ENCODE assay signal across 20 cellular contexts in genomic region chr9:114374936-114375335, GRCh38. TPM values are rescaled to one million over a fixed set of nuclear protein-coding genes. Genes with fewer than 3 reads are reported as not detected.
DNase-seq lines count a peak whose midpoint lies in the region; ATAC-seq and TF ChIP-seq lines count a peak whose summit lies in the region.
"Had no signal": no experiment of that assay in that cellular context is flagged by ENCODE, and none has a peak within 500 bp of the region (broad histone marks: within the 10 kb centered on the region; RNA-seq: fewer than 3 reads in every experiment).

No MANE protein-coding gene starts in this region.

- no peak overlapping the region for H4K91ac ChIP-seq in H9 (ENCODE audit: insufficient read length, low read depth, low read length)

- no peak overlapping the region for H3K56ac ChIP-seq in H9 (ENCODE audit: insufficient read length, low read depth, low read length)
- H3K56ac ChIP-seq in mesendoderm (ENCODE audit: low read length), result no peak overlapping the region

- no peak for TF ChIP-seq CTCF in CD4-positive, alpha-beta T cell (IDR thresholded peaks at IDR 0.05)
- no peak for TF ChIP-seq CTCF in H9 (conservative IDR thresholded peaks at IDR 0.05)
- TF ChIP-seq CTCF in activated CD8-positive, alpha-beta T cell treated with anti-CD3 and anti-CD28 coated beads for 36 hours (IDR thresholded peaks at IDR 0.05), result no peak
- no peak for TF ChIP-seq CTCF in foreskin keratinocyte (conservative IDR thresholded peaks at IDR 0.05)

- H2AK5ac ChIP-seq in H9 (ENCODE audit: insufficient read length, low read length), result no peak overlapping the region
- H2AK5ac ChIP-seq in mesendoderm (ENCODE audit: low read length), result no peak overlapping the region

- peak overlapping the region; percentile 81 for H3K27ac Mint-ChIP-seq in CD4-positive, alpha-beta T cell
- H3K27ac Mint-ChIP-seq in H9, result peak overlapping the region; percentile 0 to 80 (median 7); a peak in 5 of 7 replicates
- H3K27ac Mint-ChIP-seq in activated CD8-positive, alpha-beta T cell treated with anti-CD3 and anti-CD28 coated beads for 36 hours, result peak overlapping the region; percentile 89

- no peak for DNase-seq in CD4-positive, alpha-beta T cell
- DNase-seq in H9, result no peak
- DNase-seq in activated CD8-positive, alpha-beta T cell treated with anti-CD3 and anti-CD28 coated beads for 36 hours, result no peak
- peak; percentile 54 for DNase-seq in mesendoderm
- no peak for DNase-seq in foreskin keratinocyte
- no peak for DNase-seq in posterior vena cava (ENCODE audit: low spot score)
- DNase-seq: anterior cingulate cortex; cortex of kidney; GF-D8; KG1; NCI-H187; NCI-H524 treated with DMSO at 0.1 percent for 48 hours; retina; stimulated activated CD4-positive, alpha-beta T cell treated with anti-CD3 and anti-CD28 coated beads, Interleukin-2, amount 100 ng/mL, for 24 hours had no signal

- H3K9me3 Mint-ChIP-seq in CD4-positive, alpha-beta T cell, result no peaks in the 10 kb centered on the region
- H3K9me3 Mint-ChIP-seq in H9, result no peaks in the 10 kb centered on the region
- H3K9me3 Mint-ChIP-seq in activated CD8-positive, alpha-beta T cell treated with anti-CD3 and anti-CD28 coated beads for 36 hours, result no peaks in the 10 kb centered on the region

- H4K8ac ChIP-seq in H9 (replicated peaks; ENCODE audit: insufficient read length, low read depth, low read length) (no peak overlapping the region), mesendoderm (ENCODE audit: low read depth, low read length) (no peak overlapping the region)

- no peak overlapping the region for H2BK20ac ChIP-seq in H9 (ENCODE audit: low read depth, low read length, poor library complexity, severe bottlenecking)

- H2BK120ac ChIP-seq in H9 (ENCODE audit: low read depth, low read length, poor library complexity, severe bottlenecking) (no peak overlapping the region), mesendoderm (ENCODE audit: low read depth, low read length) (no peak overlapping the region)

- peak overlapping the region; percentile 86 for H3K27ac ChIP-seq in CD4-positive, alpha-beta T cell (ENCODE audit: low read depth, low read length)
- H3K27ac ChIP-seq in H9 (ENCODE audit: insufficient read length, low read depth, low read length) (no peak overlapping the region), mesendoderm (ENCODE audit: low read depth, low read length) (no peak overlapping the region), foreskin keratinocyte (no peak overlapping the region)
- H3K27ac ChIP-seq: esophagus muscularis mucosa, hepatocyte had no signal

- no peak overlapping the region for H3K4ac ChIP-seq in H9 (ENCODE audit: low read depth, low read length)
- no peak overlapping the region for H3K4ac ChIP-seq in mesendoderm (ENCODE audit: low read depth, low read length)

- CTCF ChIA-PET in CD4-positive, alpha-beta T cell (lab: Charles Lee), result interaction anchor here (0.8 to 1.6 kb wide), 2 partner anchors 13 to 36 kb away, joined by 3 to 4 read pairs; partner anchors contain the start of gene AKNA
- CTCF ChIA-PET in activated CD8-positive, alpha-beta T cell treated with anti-CD3 and anti-CD28 coated beads for 36 hours (lab: Charles Lee), result no interaction called here

- no peak overlapping the region for H3K14ac ChIP-seq in H9 (ENCODE audit: insufficient read depth, low read length)

- H3K9ac ChIP-seq in H9 (ENCODE audit: extremely low read depth, insufficient read length, low read length), result no peak overlapping the region
- no peak overlapping the region for H3K9ac ChIP-seq in mesendoderm (ENCODE audit: low read length)

- H3K36me3 ChIP-seq in mesendoderm (ENCODE audit: control insufficient read depth, insufficient read depth, low read length), result no peaks in the 10 kb centered on the region
- H3K36me3 ChIP-seq: HAP-1 had no signal

- H4K5ac ChIP-seq in H9 (ENCODE audit: insufficient read length, low read depth, low read length) (no peak overlapping the region), mesendoderm (ENCODE audit: low read length) (no peak overlapping the region)

- peaks cover 86% of the 10 kb centered on the region for H3K36me3 Mint-ChIP-seq in CD4-positive, alpha-beta T cell (ENCODE audit: low read depth)
- H3K36me3 Mint-ChIP-seq in H9 (ENCODE audit: insufficient read depth in 1 of 3, low read depth in 3 of 3), result peaks cover 21 to 28% (median 23%) of the 10 kb centered on the region in 3 experiments; a peak in 6 of 7 replicates
- peaks cover 92% of the 10 kb centered on the region for H3K36me3 Mint-ChIP-seq in activated CD8-positive, alpha-beta T cell treated with anti-CD3 and anti-CD28 coated beads for 36 hours (ENCODE audit: low read depth)

- no peak overlapping the region for H2BK15ac ChIP-seq in H9 (ENCODE audit: low read depth, low read length)
- no peak overlapping the region for H2BK15ac ChIP-seq in mesendoderm (replicated peaks; ENCODE audit: low read depth)

- no peak overlapping the region for H2AFZ ChIP-seq in H9 (ENCODE audit: low read length)
- H2AFZ ChIP-seq: hepatocyte had no signal

- no peak for ATAC-seq in CD4-positive, alpha-beta T cell (ENCODE audit: poor library complexity)
- no peak for ATAC-seq in activated CD8-positive, alpha-beta T cell treated with anti-CD3 and anti-CD28 coated beads for 36 hours
- ATAC-seq in foreskin keratinocyte (no peak), GM21723 (IDR thresholded peaks at IDR 0.05; ENCODE audit: unreplicated experiment) (no peak), GM18861 (IDR thresholded peaks at IDR 0.05; ENCODE audit: unreplicated experiment) (no peak)

- no peaks in the 10 kb centered on the region for H4K20me1 ChIP-seq in H9 (ENCODE audit: control insufficient read depth, insufficient read depth, insufficient read length)

- no peak overlapping the region for H3K4me3 ChIP-seq in mesendoderm (ENCODE audit: low read length)
- H3K4me3 ChIP-seq: esophagus muscularis mucosa, HAP-1, hepatocyte had no signal

- intact Hi-C loops in CD4-positive, alpha-beta T cell (cut with DNase I, micrococcal nuclease), result loop anchor here in 1 of 2 experiments (2.0 kb wide), 1 partner anchor 22 kb away; no protein-coding TSS in a partner anchor
- intact Hi-C loops in activated CD8-positive, alpha-beta T cell treated with anti-CD3 and anti-CD28 coated beads for 36 hours (cut with micrococcal nuclease), result no loop called here
- intact Hi-C loops in posterior vena cava (cut with DNase I), result no loop called here

- H3K23me2 ChIP-seq in H9 (ENCODE audit: insufficient read length, low read depth, low read length, poor library complexity, severe bottlenecking), result no peaks in the 10 kb centered on the region

- no peak overlapping the region for H3K18ac ChIP-seq in H9 (ENCODE audit: insufficient read length, low read depth, low read length)
- no peak overlapping the region for H3K18ac ChIP-seq in mesendoderm (ENCODE audit: low read length)

- H2BK5ac ChIP-seq in H9 (ENCODE audit: insufficient read length, low read length), result no peak overlapping the region
- H2BK5ac ChIP-seq in mesendoderm (ENCODE audit: low read length), result no peak overlapping the region

- no peaks in the 10 kb centered on the region for H3K27me3 Mint-ChIP-seq in CD4-positive, alpha-beta T cell
- no peaks in the 10 kb centered on the region for H3K27me3 Mint-ChIP-seq in H9 (ENCODE audit: low read depth)
- no peaks in the 10 kb centered on the region for H3K27me3 Mint-ChIP-seq in activated CD8-positive, alpha-beta T cell treated with anti-CD3 and anti-CD28 coated beads for 36 hours

- no CpG with 5 or more reads among the region's 9 CpGs for WGBS in H9 (ENCODE audit: extremely low coverage, insufficient read length, low lambda C conversion rate)
- WGBS in mesendoderm (ENCODE audit: extremely low coverage, insufficient coverage, low lambda C conversion rate), result no CpG with 5 or more reads among the region's 9 CpGs

- H3K23ac ChIP-seq in H9 (ENCODE audit: insufficient read length, low read depth, low read length) (no peak overlapping the region), mesendoderm (ENCODE audit: low read length) (no peak overlapping the region)

- H3K27me3 ChIP-seq in CD4-positive, alpha-beta T cell (ENCODE audit: control insufficient read depth, insufficient read depth, low read length), result no peaks in the 10 kb centered on the region
- H3K27me3 ChIP-seq in H9 (ENCODE audit: insufficient read depth, low read length), result no peaks in the 10 kb centered on the region
- no peaks in the 10 kb centered on the region for H3K27me3 ChIP-seq in mesendoderm (ENCODE audit: insufficient read depth, low read length, poor library complexity)
- no peaks in the 10 kb centered on the region for H3K27me3 ChIP-seq in foreskin keratinocyte
- H3K27me3 ChIP-seq: esophagus muscularis mucosa, hepatocyte had no signal

- H3K79me1 ChIP-seq in H9 (ENCODE audit: insufficient read depth, low read depth, low read length, poor library complexity, severe bottlenecking) (no peaks in the 10 kb centered on the region), mesendoderm (ENCODE audit: low read length) (no peaks in the 10 kb centered on the region)

- H3K4me2 ChIP-seq in H9 (ENCODE audit: insufficient read depth, insufficient read length, low read length) (no peak overlapping the region), mesendoderm (ENCODE audit: low read length) (no peak overlapping the region)
- H3K4me2 ChIP-seq: hepatocyte had no signal

- no peak overlapping the region for H2BK12ac ChIP-seq in H9 (ENCODE audit: insufficient read length, low read depth, low read length)

- H3K4me1 ChIP-seq in H9 (ENCODE audit: insufficient read depth, low read length) (peaks cover 4% of the 10 kb centered on the region), mesendoderm (ENCODE audit: control insufficient read depth, low read depth, low read length) (peaks cover 20% of the 10 kb centered on the region), foreskin keratinocyte (peaks cover 15% of the 10 kb centered on the region)

- POLR2A ChIA-PET in CD4-positive, alpha-beta T cell (lab: Charles Lee), result interaction anchor here (13.0 kb wide), 1 partner anchor 10 kb away, joined by 477 read pairs; the partner anchor contains the start of gene AKNA
- POLR2A ChIA-PET in activated CD8-positive, alpha-beta T cell treated with anti-CD3 and anti-CD28 coated beads for 36 hours (lab: Charles Lee), result interaction anchor here (1.0 to 14.2 kb wide), 3 partner anchors 12 to 21 kb away, joined by 4 to 351 read pairs (median 43); partner anchors contain the start of gene AKNA

- H3K79me2 ChIP-seq in H9 (ENCODE audit: insufficient read depth, low read length) (no peaks in the 10 kb centered on the region), mesendoderm (ENCODE audit: control insufficient read depth, insufficient read depth, low read length) (no peaks in the 10 kb centered on the region)

- no peak overlapping the region for H3T11ph ChIP-seq in H9 (ENCODE audit: low read length)

- H3K4me3 Mint-ChIP-seq in CD4-positive, alpha-beta T cell, result peak overlapping the region; percentile 36
- no peak overlapping the region for H3K4me3 Mint-ChIP-seq in H9
- H3K4me3 Mint-ChIP-seq in activated CD8-positive, alpha-beta T cell treated with anti-CD3 and anti-CD28 coated beads for 36 hours, result peak overlapping the region; percentile 38

- peaks cover 90% of the 10 kb centered on the region for H3K4me1 Mint-ChIP-seq in CD4-positive, alpha-beta T cell (ENCODE audit: low read depth)
- peaks cover 43 to 56% of the 10 kb centered on the region in 2 experiments for H3K4me1 Mint-ChIP-seq in H9
- peaks cover 93% of the 10 kb centered on the region for H3K4me1 Mint-ChIP-seq in activated CD8-positive, alpha-beta T cell treated with anti-CD3 and anti-CD28 coated beads for 36 hours (ENCODE audit: low read depth)

- no peaks in the 10 kb centered on the region for H3K9me3 ChIP-seq in CD4-positive, alpha-beta T cell (ENCODE audit: control insufficient read depth, low read length)
- H3K9me3 ChIP-seq in H9 (ENCODE audit: control insufficient read depth, low read depth, low read length), result no peaks in the 10 kb centered on the region
- H3K9me3 ChIP-seq: esophagus muscularis mucosa, HAP-1 had no signal

RNA-seq across cellular contexts. Expression of gene AKNA, which starts 12.8 kb away (rescaled TPM):
- total RNA-seq in CD4-positive, alpha-beta T cell, result 100 to 1,000 TPM; 247 to 258 TPM
- 19.7 and 20.8 TPM in 2 replicates for total RNA-seq in H9 (2021)
- 100 to 1,000 TPM; 166 to 167 TPM for total RNA-seq in activated CD8-positive, alpha-beta T cell treated with anti-CD3 and anti-CD28 coated beads for 36 hours
- 9.6 TPM for polyA plus RNA-seq in mesendoderm (2013, experiment 1 of 2)
- polyA plus RNA-seq in mesendoderm (2013, experiment 2 of 2), result 10.0 TPM
- 5.4 and 7.9 TPM in 2 replicates for total RNA-seq in foreskin keratinocyte
- polyA plus RNA-seq in foreskin keratinocyte, result 4.0 and 5.8 TPM in 2 replicates
- 10 to 100 TPM; 23.8 to 32.4 TPM for total RNA-seq in posterior vena cava

RNA-seq across cellular contexts. Expression of gene ORM2, which starts 45.3 kb away (rescaled TPM):
- not detected for total RNA-seq in CD4-positive, alpha-beta T cell
- total RNA-seq in H9 (2021), result 1.2 and 1.4 TPM in 2 replicates
- not detected for total RNA-seq in activated CD8-positive, alpha-beta T cell treated with anti-CD3 and anti-CD28 coated beads for 36 hours
- polyA plus RNA-seq in mesendoderm (2013, experiment 1 of 2), result 0.29 TPM
- 0.24 TPM for polyA plus RNA-seq in mesendoderm (2013, experiment 2 of 2)
- not detected in 2 replicates for total RNA-seq in foreskin keratinocyte
- not detected in 2 replicates for polyA plus RNA-seq in foreskin keratinocyte
- total RNA-seq in posterior vena cava, result not detected
- total RNA-seq: esophagus muscularis mucosa; T-helper 2 cell treated with Interferon-gamma antibody and Interleukin-4, amounts not matched to agents 100 ng/mL and 5 ng/mL, for 36 hours had no signal

RNA-seq across cellular contexts. Expression of gene ORM1, which starts 52.0 kb away (rescaled TPM):
- not detected for total RNA-seq in CD4-positive, alpha-beta T cell
- total RNA-seq in H9 (2021), result 4.0 and 4.4 TPM in 2 replicates
- total RNA-seq in activated CD8-positive, alpha-beta T cell treated with anti-CD3 and anti-CD28 coated beads for 36 hours, result not detected
- polyA plus RNA-seq in mesendoderm (2013, experiment 1 of 2), result not detected
- not detected for polyA plus RNA-seq in mesendoderm (2013, experiment 2 of 2)
- total RNA-seq in foreskin keratinocyte, result not detected in 2 replicates
- not detected in 2 replicates for polyA plus RNA-seq in foreskin keratinocyte
- total RNA-seq in posterior vena cava, result 1 to 10 TPM in 1 of 2 donors, not detected in 1; 1.8 TPM
- total RNA-seq: T-helper 2 cell treated with Interferon-gamma antibody and Interleukin-4, amounts not matched to agents 100 ng/mL and 5 ng/mL, for 36 hours had no signal

Comparison
In these comparisons a context has a peak if more than half of its experiments do, and no peak if none do; other contexts are left out.
1. H3K27ac Mint-ChIP-seq: peak in every context shown above with its lines; median percentile 89 in activated CD8-positive, alpha-beta T cell treated with anti-CD3 and anti-CD28 coated beads for 36 hours; 81 in CD4-positive, alpha-beta T cell; 7 in H9.
2. H3K4me3 Mint-ChIP-seq: peak in CD4-positive, alpha-beta T cell (single experiment) and activated CD8-positive, alpha-beta T cell treated with anti-CD3 and anti-CD28 coated beads for 36 hours (single experiment); none in H9 (0 of 2).